In genomic region chr11:63683133-63683991, GRCh38 we compare ENCODE assay signal across 9 cellular contexts. TPM values are rescaled to one million over a fixed set of nuclear protein-coding genes. Genes with fewer than 3 reads are reported as not detected.
DNase-seq lines count a peak whose midpoint lies in the region; ATAC-seq, FAIRE-seq and TF ChIP-seq lines count a peak whose summit lies in the region.
"Had no signal": no experiment of that assay in that cellular context is flagged by ENCODE, and none has a peak within 500 bp of the region (broad histone marks: within the 10 kb centered on the region; RNA-seq: fewer than 3 reads in every experiment).

No MANE protein-coding gene starts in this region.

- peaks cover 41% of the 10 kb centered on the region for H4K20me1 ChIP-seq in astrocyte (ENCODE audit: insufficient read depth, low read length)

- H3K9ac ChIP-seq in HUES6 (ENCODE audit: low read length) (no peak overlapping the region), astrocyte (ENCODE audit: low read length) (peak overlapping the region; percentile 87)

- H3K36me3 Mint-ChIP-seq in astrocyte (ENCODE audit: low read depth, unreplicated experiment): no peaks in the 10 kb centered on the region

- peak overlapping the region; percentile 100 for H3K4me3 Mint-ChIP-seq in astrocyte (ENCODE audit: unreplicated experiment)

- H3K27me3 ChIP-seq in HUES6 (ENCODE audit: control insufficient read depth, insufficient read depth, low read length) (no peaks in the 10 kb centered on the region), astrocyte (ENCODE audit: insufficient read depth, low read length) (no peaks in the 10 kb centered on the region)

- ATAC-seq in GM19023 (IDR thresholded peaks at IDR 0.05; ENCODE audit: unreplicated experiment): no peak
- ATAC-seq: mucosa of descending colon had no signal

- no peak for TF ChIP-seq CTCF in astrocyte (IDR thresholded peaks at IDR 0.05; ENCODE audit: insufficient read depth, low read depth, low read length)

- peaks cover 11% of the 10 kb centered on the region for H3K4me1 Mint-ChIP-seq in astrocyte (ENCODE audit: low read depth, unreplicated experiment)

- peak overlapping the region; percentile 100 for H3K4me2 ChIP-seq in astrocyte (ENCODE audit: low read length)

- WGBS in mesodermal cell (ENCODE audit: insufficient coverage in 2 of 2), 2 experiments: 80% methylated on average over 1 of the region's 8 CpGs; no CpG with 5 or more reads in 1 of the 2 experiments

- no peak for FAIRE-seq in astrocyte (lab: Jason Lieb, UNC)

- H3K79me2 ChIP-seq in astrocyte (ENCODE audit: insufficient read depth, low read length): peaks cover 57% of the 10 kb centered on the region

- no peaks in the 10 kb centered on the region for H3K9me3 Mint-ChIP-seq in astrocyte (ENCODE audit: unreplicated experiment)

- no peaks in the 10 kb centered on the region for H3K27me3 Mint-ChIP-seq in astrocyte (ENCODE audit: low read depth, unreplicated experiment)

- H3K27ac ChIP-seq in HUES6 (ENCODE audit: low read depth, low read length): 0 out of 2 replicates have a peak overlapping the region, but pooled peaks have one; percentile 17
- H3K27ac ChIP-seq in astrocyte (ENCODE audit: low read depth, low read length): no peak overlapping the region
- H3K27ac ChIP-seq in mesodermal cell (ENCODE audit: low read depth, low read length, severe bottlenecking): no peak overlapping the region

- peak; percentile 45 to 52 for DNase-seq in AML-193 (lab: John Stamatoyannopoulos, UW)
- DNase-seq in astrocyte (ENCODE audit: low read depth): peak; percentile 58
- no peak for DNase-seq in NCI-H1436 (lab: John Stamatoyannopoulos, UW)
- no peak for DNase-seq in SW480 (ENCODE audit: low spot score)
- no peak for DNase-seq in NCI-H345 treated with DMSO at 0.1 percent for 48 hours (lab: John Stamatoyannopoulos, UW; ENCODE audit: unreplicated experiment)

- H3K4me3 ChIP-seq in HUES6 (ENCODE audit: low read depth, low read length) (peak overlapping the region; percentile 78), astrocyte (ENCODE audit: insufficient read depth, low read depth, low read length) (peak overlapping the region; percentile 98), mesodermal cell (ENCODE audit: extremely low read depth, insufficient read depth, low read length, poor library complexity, severe bottlenecking) (peak overlapping the region; percentile 91)
- H3K4me3 ChIP-seq: mucosa of descending colon had no signal

- no peak overlapping the region for H2AFZ ChIP-seq in astrocyte (ENCODE audit: low read depth, low read length)

- H3K36me3 ChIP-seq in HUES6 (ENCODE audit: control insufficient read depth, insufficient read depth, low read length) (no peaks in the 10 kb centered on the region), astrocyte (ENCODE audit: insufficient read depth, low read length) (no peaks in the 10 kb centered on the region), mesodermal cell (ENCODE audit: control insufficient read depth, insufficient read depth, low read length) (peaks cover 5% of the 10 kb centered on the region)

- H3K4me1 ChIP-seq in HUES6 (ENCODE audit: control insufficient read depth, insufficient read depth, low read length): peaks cover 24% of the 10 kb centered on the region
- H3K4me1 ChIP-seq in astrocyte (ENCODE audit: insufficient read depth, low read length): peaks cover 16% of the 10 kb centered on the region
- peaks cover 8% of the 10 kb centered on the region for H3K4me1 ChIP-seq in mesodermal cell (ENCODE audit: control insufficient read depth, insufficient read depth, low read length, poor library complexity, severe bottlenecking)

- H3K9me3 ChIP-seq in HUES6 (ENCODE audit: control insufficient read depth, insufficient read depth, low read depth, low read length): no peaks in the 10 kb centered on the region
- H3K9me3 ChIP-seq in astrocyte (ENCODE audit: insufficient read depth, low read depth, low read length): no peaks in the 10 kb centered on the region
- H3K9me3 ChIP-seq in mesodermal cell (ENCODE audit: control insufficient read depth, low read length): no peaks in the 10 kb centered on the region
- H3K9me3 ChIP-seq: mucosa of descending colon had no signal

- peak overlapping the region; percentile 26 for H3K27ac Mint-ChIP-seq in astrocyte (ENCODE audit: unreplicated experiment)

RNA-seq across cellular contexts. Expression of gene RTN3, which starts 2.1 kb away (rescaled TPM):
- 99.5 and 106 TPM in 2 replicates for total RNA-seq in astrocyte
- 87.3 TPM for polyA plus RNA-seq in mesodermal cell (2013, experiment 1 of 2)
- polyA plus RNA-seq in mesodermal cell (2013, experiment 2 of 2): 89.8 TPM

RNA-seq across cellular contexts. Expression of gene ATL3, which starts 12.2 kb away (rescaled TPM):
- total RNA-seq in astrocyte: 45.2 and 47.9 TPM in 2 replicates
- 10.4 TPM for polyA plus RNA-seq in mesodermal cell (2013, experiment 1 of 2)
- polyA plus RNA-seq in mesodermal cell (2013, experiment 2 of 2): 9.4 TPM

Comparison
In these comparisons a context has a peak if more than half of its experiments do, and no peak if none do; other contexts are left out.
1. DNase-seq: peak in AML-193 (2 of 2) and astrocyte (single experiment); none in NCI-H1436 (single experiment), SW480 (single experiment) and NCI-H345 treated with DMSO at 0.1 percent for 48 hours (single experiment).
2. Peak in every context shown above with its lines, with median percentiles within 50 percentile points of each other: H3K4me3 ChIP-seq.